Comparison of ENCODE assay signal across 8 cellular contexts in genomic region chr7:23470290-23471089, GRCh38. TPM values are rescaled to one million over a fixed set of nuclear protein-coding genes. Genes with fewer than 3 reads are reported as not detected.
A peak's percentile ranks its signal among the peaks of the same experiment; 100 is the strongest.
DNase-seq lines count a peak whose midpoint lies in the region; ATAC-seq and TF ChIP-seq lines count a peak whose summit lies in the region.

IGF2BP3 (minus strand) TSS chr7:23470491; CDS start chr7:23470110, 381 bp downstream.

- H3K4me3 ChIP-seq in H7 (ENCODE audit: insufficient read depth, low read depth, low read length): peak within 1 kb of the TSS; percentile 98
- H3K4me3 ChIP-seq in fibroblast of pulmonary artery (replicated peaks; ENCODE audit: low read depth, low read length): peak within 1 kb of the TSS; percentile 72

- no peak for ATAC-seq in HG03045 (IDR thresholded peaks at IDR 0.05; ENCODE audit: unreplicated experiment)
- ATAC-seq in HG03025 (IDR thresholded peaks at IDR 0.05; ENCODE audit: low FRiP score, unreplicated experiment): no peak

- POLR2A ChIA-PET in activated CD4-positive, alpha-beta memory T cell treated with anti-CD3 and anti-CD28 coated beads for 36 hours (lab: Charles Lee): no interaction called here

- CTCF ChIA-PET in activated CD4-positive, alpha-beta memory T cell treated with anti-CD3 and anti-CD28 coated beads for 36 hours (lab: Charles Lee): interaction anchor here (0.7 to 1.4 kb wide), 3 partner anchors 112 to 194 kb away, joined by 3 to 9 read pairs (median 3); no protein-coding TSS in a partner anchor

- no peaks in the 10 kb centered on the region for H3K27me3 ChIP-seq in H7 (ENCODE audit: control insufficient read depth, insufficient read depth, low read length)

- peak within 1 kb of the TSS; percentile 64 for H3K4me3 Mint-ChIP-seq in activated CD4-positive, alpha-beta memory T cell treated with anti-CD3 and anti-CD28 coated beads for 36 hours

- H3K36me3 ChIP-seq in H7 (replicated peaks; ENCODE audit: control insufficient read depth, insufficient read depth, low read length): no peaks in the 10 kb centered on the region

- H3K36me3 Mint-ChIP-seq in activated CD4-positive, alpha-beta memory T cell treated with anti-CD3 and anti-CD28 coated beads for 36 hours: peaks cover 2% of the 10 kb centered on the region

- H3K4me1 Mint-ChIP-seq in activated CD4-positive, alpha-beta memory T cell treated with anti-CD3 and anti-CD28 coated beads for 36 hours (ENCODE audit: low read depth): peaks cover 43% of the 10 kb centered on the region

- H3K27ac Mint-ChIP-seq in activated CD4-positive, alpha-beta memory T cell treated with anti-CD3 and anti-CD28 coated beads for 36 hours: no peak within 1 kb of the TSS

- no peak for TF ChIP-seq CTCF in fibroblast of pulmonary artery (IDR thresholded peaks at IDR 0.05; ENCODE audit: low read length, missing control alignments)

- no peaks in the 10 kb centered on the region for H3K9me3 Mint-ChIP-seq in activated CD4-positive, alpha-beta memory T cell treated with anti-CD3 and anti-CD28 coated beads for 36 hours

- intact Hi-C loops in activated CD4-positive, alpha-beta memory T cell treated with anti-CD3 and anti-CD28 coated beads for 36 hours (cut with micrococcal nuclease): loop anchor here (2.0 to 5.0 kb wide), 2 partner anchors 60 to 127 kb away; partner anchors contain the start of genes CCDC126 and TRA2A

- DNase-seq in DMS 273 (lab: John Stamatoyannopoulos, UW; ENCODE audit: unreplicated experiment): peak; percentile 99
- peak; percentile 84 for DNase-seq in H7
- DNase-seq in NCI-H2227 (lab: John Stamatoyannopoulos, UW; ENCODE audit: unreplicated experiment): peak; percentile 98
- DNase-seq in activated CD4-positive, alpha-beta memory T cell treated with anti-CD3 and anti-CD28 coated beads for 36 hours: peak; percentile 44
- peak; percentile 98 for DNase-seq in fibroblast of pulmonary artery (ENCODE audit: low read depth)
- peak; percentile 82 for DNase-seq in renal cortical epithelial cell (ENCODE audit: low read depth)

- H3K27me3 Mint-ChIP-seq in activated CD4-positive, alpha-beta memory T cell treated with anti-CD3 and anti-CD28 coated beads for 36 hours: peaks cover 62% of the 10 kb centered on the region

RNA-seq across cellular contexts. Expression of gene IGF2BP3, which starts in this region (rescaled TPM):
- 75.6 and 108 TPM in 2 replicates for total RNA-seq in H7 (2014; rRNA removed; shearing (Covaris generic))
- under 1 TPM; 0.19 to 0.24 TPM for total RNA-seq in activated CD4-positive, alpha-beta memory T cell treated with anti-CD3 and anti-CD28 coated beads for 36 hours
- total RNA-seq in renal cortical epithelial cell: 43.9 and 50.8 TPM in 2 replicates

Comparison
In these comparisons a context has a peak if more than half of its experiments do, and no peak if none do; other contexts are left out.
1. RNA of gene IGF2BP3 (total RNA-seq): 75.6 to 108 TPM in H7 and 43.9 to 50.8 TPM in renal cortical epithelial cell; 0.19 to 0.24 TPM in activated CD4-positive, alpha-beta memory T cell treated with anti-CD3 and anti-CD28 coated beads for 36 hours; every median in the first group is over 10 times any median in the second.
2. Peak in DNase-seq in activated CD4-positive, alpha-beta memory T cell treated with anti-CD3 and anti-CD28 coated beads for 36 hours; RNA of the gene not detected or under 1 TPM.
3. DNase-seq: peak in every context shown above with its lines; median percentile 99 in DMS 273; 98 in NCI-H2227; 98 in fibroblast of pulmonary artery; 84 in H7; 82 in renal cortical epithelial cell; 44 in activated CD4-positive, alpha-beta memory T cell treated with anti-CD3 and anti-CD28 coated beads for 36 hours.